8 cellular contexts compared by ENCODE assay signal in genomic region chr6:31068738-31069340, GRCh38. TPM values are rescaled to one million over a fixed set of nuclear protein-coding genes. Genes with fewer than 3 reads are reported as not detected.
DNase-seq lines count a peak whose midpoint lies in the region; ATAC-seq and TF ChIP-seq lines count a peak whose summit lies in the region.

No MANE protein-coding gene starts in this region.

- intact Hi-C loops in OCI-LY7 (cut with micrococcal nuclease; ENCODE audit: unreplicated experiment) (no loop called here), esophagus muscularis mucosa (cut with DNase I) (no loop called here)
- intact Hi-C loops in naive thymus-derived CD4-positive, alpha-beta T cell (cut with micrococcal nuclease) = loop anchor here (1.0 kb wide), 1 partner anchor 154 kb away; no protein-coding TSS in a partner anchor

- no peak for TF ChIP-seq POLR2A in esophagus muscularis mucosa (IDR thresholded peaks at IDR 0.05; ENCODE audit: low read depth)

- DNase-seq in DMS153 treated with DMSO at 0.1 percent for 48 hours (lab: John Stamatoyannopoulos, UW; ENCODE audit: unreplicated experiment) (peak; percentile 63), HT-29 (ENCODE audit: low spot score) (peak; percentile 87), OCI-LY7 (ENCODE audit: low spot score) (peak; percentile 67), activated T-cell treated with anti-CD3 and anti-CD28 coated beads for 1 hour (ENCODE audit: low read depth) (peak; percentile 54), esophagus muscularis mucosa (ENCODE audit: extremely low spot score) (no peak)
- peak; percentile 45 to 73 (median 61) for DNase-seq in naive thymus-derived CD4-positive, alpha-beta T cell

- CTCF ChIA-PET in OCI-LY7 (lab: Charles Lee; ENCODE audit: unreplicated experiment) = interaction anchor here (0.8 kb wide), 1 partner anchor 18 kb away, joined by 4 read pairs; no protein-coding TSS in a partner anchor
- CTCF ChIA-PET in naive thymus-derived CD4-positive, alpha-beta T cell (lab: Charles Lee) = interaction anchor here (0.6 to 3.4 kb wide), 8 partner anchors 9 to 185 kb away, joined by 3 to 15 read pairs (median 4); no protein-coding TSS in a partner anchor

- H4K20me1 ChIP-seq in OCI-LY7 (ENCODE audit: insufficient read depth, low read length) = no peaks in the 10 kb centered on the region

- peaks cover 0 to 7% (median 0%) of the 10 kb centered on the region in 7 donors for H3K4me1 Mint-ChIP-seq in naive thymus-derived CD4-positive, alpha-beta T cell
- H3K4me1 Mint-ChIP-seq in stimulated activated memory B cell treated with anti-CD40 and anti-IgM and Interleukin-4, amounts not matched to agents 10 μg/mL and 1 μg/mL and 100 μg/mL, for 72 hours = peaks cover 7% of the 10 kb centered on the region

- no peaks in the 10 kb centered on the region for H3K9me2 ChIP-seq in OCI-LY7 (ENCODE audit: insufficient read depth, low read length)

- TF ChIP-seq CTCF in OCI-LY7 (conservative IDR thresholded peaks at IDR 0.05; ENCODE audit: low read length) (peak; percentile 88), esophagus muscularis mucosa (IDR thresholded peaks at IDR 0.05) (peak; percentile 70 to 89 (median 78))

- H3K27ac ChIP-seq in OCI-LY7 (ENCODE audit: low read depth, low read length, poor library complexity, severe bottlenecking) (no peak overlapping the region), esophagus muscularis mucosa (replicated peaks in 1 of 4) (no peak overlapping the region)
- H3K27ac ChIP-seq in naive thymus-derived CD4-positive, alpha-beta T cell (ENCODE audit: low read depth, low read length) = no peak overlapping the region

- H3K79me2 ChIP-seq in OCI-LY7 (ENCODE audit: insufficient read depth, low read depth, low read length) = no peaks in the 10 kb centered on the region

- H2AFZ ChIP-seq in OCI-LY7 (ENCODE audit: low read length) = no peak overlapping the region

- no peak overlapping the region for H3K4me2 ChIP-seq in OCI-LY7 (ENCODE audit: low read length)

- BruUV-seq in OCI-LY7 (replicated peaks; lab: Mats Ljungman, UMichigan) = no TSS peak

- peak; percentile 96 for ATAC-seq in naive thymus-derived CD4-positive, alpha-beta T cell
- ATAC-seq in stimulated activated memory B cell treated with anti-CD40 and anti-IgM and Interleukin-4, amounts not matched to agents 10 μg/mL and 1 μg/mL and 100 μg/mL, for 72 hours = peak; percentile 89
- ATAC-seq in HG02973 (IDR thresholded peaks at IDR 0.05; ENCODE audit: unreplicated experiment) = no peak

- H3K4me3 Mint-ChIP-seq in naive thymus-derived CD4-positive, alpha-beta T cell = no peak overlapping the region
- H3K4me3 Mint-ChIP-seq in stimulated activated memory B cell treated with anti-CD40 and anti-IgM and Interleukin-4, amounts not matched to agents 10 μg/mL and 1 μg/mL and 100 μg/mL, for 72 hours = no peak overlapping the region

- H3K4me3 ChIP-seq in OCI-LY7 (ENCODE audit: low read depth, low read length, poor library complexity, severe bottlenecking) = no peak overlapping the region
- no peak overlapping the region for H3K4me3 ChIP-seq in esophagus muscularis mucosa
- no peak overlapping the region for H3K4me3 ChIP-seq in naive thymus-derived CD4-positive, alpha-beta T cell (ENCODE audit: low read length)

- H3K4me1 ChIP-seq in OCI-LY7 (ENCODE audit: insufficient read depth, low read length, poor library complexity, severe bottlenecking) (no peaks in the 10 kb centered on the region), esophagus muscularis mucosa (peaks cover 6 to 22% (median 18%) of the 10 kb centered on the region in 4 donors)
- H3K4me1 ChIP-seq in naive thymus-derived CD4-positive, alpha-beta T cell (ENCODE audit: control insufficient read depth in 2 of 2, insufficient read depth in 2 of 2, low read length in 2 of 2) = no peaks in the 10 kb centered on the region

- 64% methylated on average over 13 of the region's 13 CpGs for WGBS in esophagus muscularis mucosa

- POLR2A ChIA-PET in OCI-LY7 (lab: Charles Lee) = no interaction called here
- POLR2A ChIA-PET in naive thymus-derived CD4-positive, alpha-beta T cell (lab: Charles Lee) = interaction anchor here (2.0 kb wide), 1 partner anchor 17 kb away, joined by 6 read pairs; no protein-coding TSS in a partner anchor

- H3K36me3 ChIP-seq in OCI-LY7 (ENCODE audit: insufficient read depth, low read length) (no peaks in the 10 kb centered on the region), esophagus muscularis mucosa (no peaks in the 10 kb centered on the region)
- H3K36me3 ChIP-seq in naive thymus-derived CD4-positive, alpha-beta T cell (ENCODE audit: control insufficient read depth in 2 of 3, insufficient read depth in 3 of 3, low read length in 3 of 3) = no peaks in the 10 kb centered on the region

- peak overlapping the region in 1 of 9 donors; percentile 20 for H3K27ac Mint-ChIP-seq in naive thymus-derived CD4-positive, alpha-beta T cell
- H3K27ac Mint-ChIP-seq in stimulated activated memory B cell treated with anti-CD40 and anti-IgM and Interleukin-4, amounts not matched to agents 10 μg/mL and 1 μg/mL and 100 μg/mL, for 72 hours = no peak overlapping the region

- peaks cover 0 to 2% (median 0%) of the 10 kb centered on the region in 5 donors for H3K27me3 Mint-ChIP-seq in naive thymus-derived CD4-positive, alpha-beta T cell
- no peaks in the 10 kb centered on the region for H3K27me3 Mint-ChIP-seq in stimulated activated memory B cell treated with anti-CD40 and anti-IgM and Interleukin-4, amounts not matched to agents 10 μg/mL and 1 μg/mL and 100 μg/mL, for 72 hours

- no peaks in the 10 kb centered on the region for H3K9me3 Mint-ChIP-seq in naive thymus-derived CD4-positive, alpha-beta T cell
- no peaks in the 10 kb centered on the region for H3K9me3 Mint-ChIP-seq in stimulated activated memory B cell treated with anti-CD40 and anti-IgM and Interleukin-4, amounts not matched to agents 10 μg/mL and 1 μg/mL and 100 μg/mL, for 72 hours

- H3K9me3 ChIP-seq in OCI-LY7 (ENCODE audit: low read length) = no peaks in the 10 kb centered on the region
- no peaks in the 10 kb centered on the region for H3K9me3 ChIP-seq in esophagus muscularis mucosa
- H3K9me3 ChIP-seq in naive thymus-derived CD4-positive, alpha-beta T cell (ENCODE audit: control insufficient read depth in 2 of 3, low read length in 3 of 3) = no peaks in the 10 kb centered on the region

- no peak for TF ChIP-seq EP300 in esophagus muscularis mucosa (IDR thresholded peaks at IDR 0.05)

- H3K36me3 Mint-ChIP-seq in naive thymus-derived CD4-positive, alpha-beta T cell = no peaks in the 10 kb centered on the region
- no peaks in the 10 kb centered on the region for H3K36me3 Mint-ChIP-seq in stimulated activated memory B cell treated with anti-CD40 and anti-IgM and Interleukin-4, amounts not matched to agents 10 μg/mL and 1 μg/mL and 100 μg/mL, for 72 hours

- H3K27me3 ChIP-seq in esophagus muscularis mucosa = peaks cover 0 to 12% (median 0%) of the 10 kb centered on the region in 4 donors
- no peaks in the 10 kb centered on the region for H3K27me3 ChIP-seq in naive thymus-derived CD4-positive, alpha-beta T cell (ENCODE audit: control insufficient read depth in 2 of 2, insufficient read depth in 2 of 2, low read length in 2 of 2)

RNA-seq across cellular contexts. Expression of gene C6orf15, which starts 43.5 kb away (rescaled TPM):
- 0.13 and 0.33 TPM in 2 replicates for total RNA-seq in HT-29 (2014; rRNA removed; shearing (Covaris generic))
- total RNA-seq in OCI-LY7 (2014; rRNA removed; shearing (Covaris generic)) = not detected in 2 replicates
- not detected in 2 replicates for total RNA-seq in OCI-LY7 (2022)
- total RNA-seq in esophagus muscularis mucosa = not detected
- total RNA-seq in naive thymus-derived CD4-positive, alpha-beta T cell = not detected
- polyA plus RNA-seq in naive thymus-derived CD4-positive, alpha-beta T cell = not detected

RNA-seq across cellular contexts. Expression of gene PSORS1C1, which starts 45.8 kb away (rescaled TPM):
- 1.1 and 1.2 TPM in 2 replicates for total RNA-seq in HT-29 (2014; rRNA removed; shearing (Covaris generic))
- not detected in 2 replicates for total RNA-seq in OCI-LY7 (2014; rRNA removed; shearing (Covaris generic))
- total RNA-seq in OCI-LY7 (2022) (not detected in 2 replicates), esophagus muscularis mucosa (1 to 10 TPM in 3 of 4 donors, under 1 TPM in 1; 0.34 to 1.2 (median 1.1) TPM)
- not detected for total RNA-seq in naive thymus-derived CD4-positive, alpha-beta T cell
- polyA plus RNA-seq in naive thymus-derived CD4-positive, alpha-beta T cell = not detected

RNA-seq across cellular contexts. Expression of gene CDSN, which starts 51.4 kb away (rescaled TPM):
- total RNA-seq in HT-29 (2014; rRNA removed; shearing (Covaris generic)) = 0.08 TPM in 1 of 2 replicates, not detected in the other
- not detected in 2 replicates for total RNA-seq in OCI-LY7 (2014; rRNA removed; shearing (Covaris generic))
- total RNA-seq in OCI-LY7 (2022) = not detected in 2 replicates
- not detected for total RNA-seq in esophagus muscularis mucosa
- total RNA-seq in naive thymus-derived CD4-positive, alpha-beta T cell = not detected
- not detected for polyA plus RNA-seq in naive thymus-derived CD4-positive, alpha-beta T cell

RNA-seq across cellular contexts. Expression of gene MUC22, which starts 58.6 kb away (rescaled TPM):
- not detected in 2 replicates for total RNA-seq in HT-29 (2014; rRNA removed; shearing (Covaris generic))
- total RNA-seq in OCI-LY7 (2014; rRNA removed; shearing (Covaris generic)) = not detected in 2 replicates
- not detected in 2 replicates for total RNA-seq in OCI-LY7 (2022)
- not detected for total RNA-seq in esophagus muscularis mucosa
- total RNA-seq in naive thymus-derived CD4-positive, alpha-beta T cell = not detected
- not detected for polyA plus RNA-seq in naive thymus-derived CD4-positive, alpha-beta T cell

Comparison
In these comparisons a context has a peak if more than half of its experiments do, and no peak if none do; other contexts are left out.
1. intact Hi-C loops: an anchor here in naive thymus-derived CD4-positive, alpha-beta T cell (1.0 kb wide); none called in OCI-LY7 and esophagus muscularis mucosa.